Comparison of ENCODE assay signal across 9 cellular contexts in genomic region chr1:109931189-109931672, GRCh38. TPM values are rescaled to one million over a fixed set of nuclear protein-coding genes. Genes with fewer than 3 reads are reported as not detected.
DNase-seq lines count a peak whose midpoint lies in the region; ATAC-seq and TF ChIP-seq lines count a peak whose summit lies in the region.
"Had no signal": no experiment of that assay in that cellular context is flagged by ENCODE, and none has a peak within 500 bp of the region (broad histone marks: within the 10 kb centered on the region; RNA-seq: fewer than 3 reads in every experiment).

No MANE protein-coding gene starts in this region.

- H3K4me3 Mint-ChIP-seq in endodermal cell (no peak overlapping the region), natural killer cell (no peak overlapping the region)
- H3K4me3 Mint-ChIP-seq: CD4-positive, CD25-positive, alpha-beta regulatory T cell had no signal

- no peak for ATAC-seq in natural killer cell
- no peak for ATAC-seq in GM19324 (IDR thresholded peaks at IDR 0.05; ENCODE audit: low FRiP score, unreplicated experiment)

- H3K18ac ChIP-seq in mesenchymal stem cell (ENCODE audit: low read depth in 1 of 2, low read length in 2 of 2) = peak overlapping the region; percentile 54 to 81

- peak overlapping the region in 1 of 2 experiments; percentile 94 for H3K4ac ChIP-seq in mesenchymal stem cell (ENCODE audit: low read depth in 1 of 2, low read length in 2 of 2)

- DNase-seq in NCI-H510A (lab: John Stamatoyannopoulos, UW) (peak; percentile 37), endodermal cell (peak; percentile 97), mesenchymal stem cell (peak; percentile 90), uterus (peak; percentile 77 to 78), natural killer cell (no peak), dedifferentiated amniotic fluid mesenchymal stem cell (ENCODE audit: extremely low spot score) (no peak)
- DNase-seq: CD4-positive, CD25-positive, alpha-beta regulatory T cell had no signal

- peak overlapping the region; percentile 71 for H2AK5ac ChIP-seq in mesenchymal stem cell (ENCODE audit: low read length, severe bottlenecking)

- H3K23ac ChIP-seq in mesenchymal stem cell (ENCODE audit: low read length in 2 of 2) = no peak overlapping the region

- no peaks in the 10 kb centered on the region for H3K79me1 ChIP-seq in mesenchymal stem cell (replicated peaks; ENCODE audit: low read length, poor library complexity, severe bottlenecking)

- WGBS in endodermal cell (ENCODE audit: insufficient coverage in 1 of 2, insufficient read length in 1 of 2), 2 experiments = 38 to 44% methylated on average over 1 to 8 of the region's 8 CpGs
- 10% methylated on average over 8 of the region's 8 CpGs for WGBS in mesenchymal stem cell

- H3K4me3 ChIP-seq in endodermal cell (ENCODE audit: low read length) (no peak overlapping the region), mesenchymal stem cell (ENCODE audit: insufficient read depth in 1 of 2, low read depth in 1 of 2, low read length in 2 of 2) (no peak overlapping the region), uterus (no peak overlapping the region)

- H3K36me3 Mint-ChIP-seq in endodermal cell (ENCODE audit: low read depth) = no peaks in the 10 kb centered on the region
- H3K36me3 Mint-ChIP-seq in natural killer cell = no peaks in the 10 kb centered on the region

- H3K9me3 ChIP-seq in endodermal cell (ENCODE audit: control insufficient read depth, low read length) = no peaks in the 10 kb centered on the region
- H3K9me3 ChIP-seq in mesenchymal stem cell (ENCODE audit: control insufficient read depth, low read length) = peaks cover 1% of the 10 kb centered on the region
- H3K9me3 ChIP-seq in uterus = no peaks in the 10 kb centered on the region

- H4K8ac ChIP-seq in mesenchymal stem cell (ENCODE audit: low read length) = peak overlapping the region; percentile 69

- TF ChIP-seq POLR2A in uterus (IDR thresholded peaks at IDR 0.05) = no peak

- H3K9ac ChIP-seq in endodermal cell (ENCODE audit: extremely low read depth, low read length, poor library complexity, severe bottlenecking) (no peak overlapping the region), mesenchymal stem cell (ENCODE audit: low read length) (peak overlapping the region; percentile 26)

- H3K36me3 ChIP-seq in endodermal cell (ENCODE audit: control insufficient read depth, insufficient read depth, low read length) (no peaks in the 10 kb centered on the region), mesenchymal stem cell (ENCODE audit: control insufficient read depth in 1 of 2, insufficient read depth in 2 of 2, low read depth in 1 of 2, low read length in 2 of 2) (peaks cover 37 to 39% of the 10 kb centered on the region in 2 experiments), uterus (no peaks in the 10 kb centered on the region)

- H3K27me3 Mint-ChIP-seq in endodermal cell (ENCODE audit: insufficient read depth) (peaks cover 8% of the 10 kb centered on the region), natural killer cell (ENCODE audit: low read depth in 2 of 2) (peaks cover 0 to 10% of the 10 kb centered on the region in 2 donors)

- peak overlapping the region in 1 of 2 experiments; percentile 93 for H2BK12ac ChIP-seq in mesenchymal stem cell (ENCODE audit: low read length in 2 of 2)

- H3K27ac Mint-ChIP-seq in endodermal cell (peak overlapping the region; percentile 93), natural killer cell (no peak overlapping the region)

- H3K27ac ChIP-seq in 22Rv1 = peak overlapping the region; percentile 48
- peak overlapping the region; percentile 54 for H3K27ac ChIP-seq in endodermal cell (ENCODE audit: low read depth, low read length)
- peak overlapping the region; percentile 84 for H3K27ac ChIP-seq in mesenchymal stem cell (ENCODE audit: low read length, poor library complexity, severe bottlenecking)
- H3K27ac ChIP-seq in uterus = peak overlapping the region; percentile 84 to 88

- H3K4me1 Mint-ChIP-seq in endodermal cell (peaks cover 38% of the 10 kb centered on the region), natural killer cell (peaks cover 7 to 10% of the 10 kb centered on the region in 2 donors)

- peak overlapping the region; percentile 69 for H2BK5ac ChIP-seq in mesenchymal stem cell (ENCODE audit: low read depth, low read length, poor library complexity, severe bottlenecking)

- peak overlapping the region; percentile 85 for H4K91ac ChIP-seq in mesenchymal stem cell (ENCODE audit: low read length)

- H3K14ac ChIP-seq in mesenchymal stem cell (ENCODE audit: low read length in 2 of 2) = peak overlapping the region in 1 of 2 experiments; percentile 38

- TF ChIP-seq CTCF in 22Rv1 (IDR thresholded peaks at IDR 0.05) (no peak), endodermal cell (conservative IDR thresholded peaks at IDR 0.05) (peak; percentile 31), uterus (IDR thresholded peaks at IDR 0.05) (no peak), natural killer cell (IDR thresholded peaks at IDR 0.05) (no peak)

- H3K9me3 Mint-ChIP-seq in endodermal cell (no peaks in the 10 kb centered on the region), natural killer cell (no peaks in the 10 kb centered on the region)

- H3K4me1 ChIP-seq in endodermal cell (ENCODE audit: control insufficient read depth, insufficient read depth, low read length) (peaks cover 11% of the 10 kb centered on the region), mesenchymal stem cell (ENCODE audit: control insufficient read depth, insufficient read depth, low read depth, low read length) (peaks cover 52% of the 10 kb centered on the region), uterus (peaks cover 4 to 18% of the 10 kb centered on the region in 2 donors)

- intact Hi-C loops in uterus (cut with DNase I; ENCODE audit: low total_unique reads) = no loop called here
- intact Hi-C loops in natural killer cell (cut with micrococcal nuclease) = no loop called here

- H3K4me2 ChIP-seq in mesenchymal stem cell (ENCODE audit: low read length, poor library complexity, severe bottlenecking) = no peak overlapping the region

- no peak overlapping the region for H2AFZ ChIP-seq in mesenchymal stem cell (ENCODE audit: low read depth, low read length)

- peak overlapping the region; percentile 33 for H2BK15ac ChIP-seq in mesenchymal stem cell (ENCODE audit: low read depth, poor library complexity, severe bottlenecking)

- peak overlapping the region; percentile 39 for H2BK120ac ChIP-seq in mesenchymal stem cell (ENCODE audit: low read depth, low read length)

- no peaks in the 10 kb centered on the region for H3K27me3 ChIP-seq in endodermal cell (ENCODE audit: control insufficient read depth, insufficient read depth, low read length, poor library complexity, severe bottlenecking)
- no peaks in the 10 kb centered on the region for H3K27me3 ChIP-seq in mesenchymal stem cell (ENCODE audit: control insufficient read depth in 1 of 2, insufficient read depth in 1 of 2, low read length in 2 of 2)
- H3K27me3 ChIP-seq in uterus = no peaks in the 10 kb centered on the region

RNA-seq across cellular contexts. Expression of gene CSF1, which starts 20.6 kb away (rescaled TPM):
- 1 to 10 TPM; 1.0 to 2.1 TPM for total RNA-seq in endodermal cell
- 8.3 TPM for polyA plus RNA-seq in endodermal cell (2013, experiment 1 of 2)
- 7.3 TPM for polyA plus RNA-seq in endodermal cell (2013, experiment 2 of 2)
- 111 TPM for polyA plus RNA-seq in mesenchymal stem cell (2013, experiment 1 of 2)
- polyA plus RNA-seq in mesenchymal stem cell (2013, experiment 2 of 2) = 109 TPM
- 10 to 100 TPM; 19.8 to 48.2 (median 34.2) TPM for total RNA-seq in uterus
- total RNA-seq in natural killer cell = 10 to 100 TPM in 1 of 3 donors, 1 to 10 TPM in 2; 2.1 to 57.9 (median 3.7) TPM

RNA-seq across cellular contexts. Expression of gene AHCYL1, which starts 53.3 kb away (rescaled TPM):
- total RNA-seq in endodermal cell = 10 to 100 TPM; 78.9 to 96.0 TPM
- 99.3 TPM for polyA plus RNA-seq in endodermal cell (2013, experiment 1 of 2)
- polyA plus RNA-seq in endodermal cell (2013, experiment 2 of 2) = 91.2 TPM
- polyA plus RNA-seq in mesenchymal stem cell (2013, experiment 1 of 2) = 84.2 TPM
- polyA plus RNA-seq in mesenchymal stem cell (2013, experiment 2 of 2) = 86.4 TPM
- 100 to 1,000 TPM in 1 of 4 donors, 10 to 100 TPM in 3; 51.2 to 183 (median 70.2) TPM for total RNA-seq in uterus
- total RNA-seq in natural killer cell = 10 to 100 TPM; 23.3 to 30.0 (median 29.1) TPM

Comparison
In these comparisons a context has a peak if more than half of its experiments do, and no peak if none do; other contexts are left out.
1. DNase-seq: peak in NCI-H510A (single experiment), endodermal cell (single experiment), mesenchymal stem cell (single experiment) and uterus (2 of 2); none in natural killer cell (single experiment) and dedifferentiated amniotic fluid mesenchymal stem cell (single experiment).
2. Peak in every context shown above with its lines, with median percentiles within 50 percentile points of each other: H3K27ac ChIP-seq.